ENCODE assay signal across 8 cellular contexts in genomic region chr6:161694995-161695394, GRCh38.
A peak's percentile ranks its signal among the peaks of the same experiment; 100 is the strongest.
DNase-seq lines count a peak whose midpoint lies in the region; FAIRE-seq and TF ChIP-seq lines count a peak whose summit lies in the region.

No MANE protein-coding gene starts in this region.

- no peak overlapping the region for H2AK5ac ChIP-seq in H1 (ENCODE audit: low read depth, low read length)

- H3K27me3 ChIP-seq in MM.1S (replicated peaks; ENCODE audit: insufficient read depth, low read length), result no peaks in the 10 kb centered on the region
- no peaks in the 10 kb centered on the region for H3K27me3 ChIP-seq in H1 (replicated peaks in 1 of 4; ENCODE audit: control insufficient read depth in 3 of 4, extremely low read depth in 1 of 4, insufficient read depth in 3 of 4, low read length in 3 of 4)
- H3K27me3 ChIP-seq in smooth muscle cell (ENCODE audit: low read depth), result no peaks in the 10 kb centered on the region

- H3K4me3 ChIP-seq in MM.1S (ENCODE audit: low read length) (no peak overlapping the region), H1 (ENCODE audit: extremely low read depth in 1 of 4, insufficient read depth in 2 of 4, low read depth in 3 of 4, low read length in 4 of 4) (no peak overlapping the region), smooth muscle cell (no peak overlapping the region)

- no peak overlapping the region for H2BK5ac ChIP-seq in H1 (ENCODE audit: low read depth, low read length)

- H3K4me1 ChIP-seq in MM.1S (ENCODE audit: low read length), result no peaks in the 10 kb centered on the region
- H3K4me1 ChIP-seq in H1 (replicated peaks in 1 of 4; ENCODE audit: control insufficient read depth in 3 of 4, insufficient read depth in 4 of 4, low read length in 3 of 4), result no peaks in the 10 kb centered on the region
- no peaks in the 10 kb centered on the region for H3K4me1 ChIP-seq in smooth muscle cell (ENCODE audit: low read depth)

- CTCF ChIA-PET in H1 (lab: Charles Lee; ENCODE audit: partially characterized antibody), result interaction anchor here (0.6 to 3.5 kb wide), 28 partner anchors 9 to 282 kb away, joined by 3 to 23 read pairs (median 4); no protein-coding TSS in a partner anchor

- H3K4me2 ChIP-seq in MM.1S (ENCODE audit: low read depth, low read length) (no peak overlapping the region), H1 (ENCODE audit: insufficient read depth in 1 of 2, low read depth in 2 of 2, low read length in 2 of 2) (no peak overlapping the region), smooth muscle cell (no peak overlapping the region)

- H3K18ac ChIP-seq in H1 (ENCODE audit: extremely low read depth, low read length), result no peak overlapping the region

- H3F3A ChIP-seq in MM.1S (ENCODE audit: insufficient read depth, low read length) (no peaks in the 10 kb centered on the region), smooth muscle cell (ENCODE audit: low read depth) (no peaks in the 10 kb centered on the region)

- no peak overlapping the region for H2AFZ ChIP-seq in MM.1S (ENCODE audit: low read length)
- no peak overlapping the region for H2AFZ ChIP-seq in H1 (ENCODE audit: low read length)
- H2AFZ ChIP-seq in smooth muscle cell (ENCODE audit: low read depth), result no peak overlapping the region

- no peak overlapping the region for H2BK20ac ChIP-seq in H1 (ENCODE audit: low read length)

- FAIRE-seq in H1 (lab: Jason Lieb, UNC), result peak; percentile 84
- no peak for FAIRE-seq in GM19239 (lab: Jason Lieb, UNC)

- H3K36me3 ChIP-seq in MM.1S (replicated peaks; ENCODE audit: insufficient read depth, low read length) (no peaks in the 10 kb centered on the region), H1 (ENCODE audit: control insufficient read depth in 2 of 4, insufficient read depth in 4 of 4, low read length in 3 of 4) (no peaks in the 10 kb centered on the region), smooth muscle cell (ENCODE audit: low read depth) (no peaks in the 10 kb centered on the region)

- H3K79me2 ChIP-seq in MM.1S (ENCODE audit: low read length), result no peaks in the 10 kb centered on the region
- H3K79me2 ChIP-seq in H1 (ENCODE audit: control insufficient read depth in 1 of 2, insufficient read depth in 2 of 2, low read length in 2 of 2), result no peaks in the 10 kb centered on the region
- H3K79me2 ChIP-seq in smooth muscle cell (ENCODE audit: low read depth), result no peaks in the 10 kb centered on the region

- no peaks in the 10 kb centered on the region for H3K79me1 ChIP-seq in H1 (ENCODE audit: low read depth, low read length)

- no peak for TF ChIP-seq POLR2A in H1 (IDR thresholded peaks at IDR 0.05; ENCODE audit: control extremely low read depth in 1 of 2, low read depth in 2 of 2, low read length in 2 of 2)

- H3K23me2 ChIP-seq in H1 (ENCODE audit: low read depth, low read length), result peaks cover 3% of the 10 kb centered on the region; the same call in 1 of the 2 replicates

- H3K27ac ChIP-seq in MM.1S (ENCODE audit: low read length) (no peak overlapping the region), H1 (ENCODE audit: low read depth, low read length) (no peak overlapping the region), smooth muscle cell (ENCODE audit: low read depth) (no peak overlapping the region)

- H2BK15ac ChIP-seq in H1 (ENCODE audit: low read length), result no peak overlapping the region

- TF ChIP-seq RAD21 in H1 (IDR thresholded peaks at IDR 0.05 in 1 of 2, conservative IDR thresholded peaks at IDR 0.05 in 1 of 2; ENCODE audit: low read depth in 2 of 2, low read length in 2 of 2), result peak; percentile 79 to 83

- no peaks in the 10 kb centered on the region for H3K9me2 ChIP-seq in MM.1S (replicated peaks; ENCODE audit: insufficient read depth, low read length)

- POLR2A ChIA-PET in H1 (lab: Charles Lee; ENCODE audit: partially characterized antibody), result no interaction called here

- 70% methylated on average over 3 of the region's 3 CpGs; no CpG with 5 or more reads in 1 of the 2 experiments for WGBS in H1 (ENCODE audit: extremely low coverage in 1 of 2, insufficient coverage in 1 of 2, insufficient read length in 1 of 2, insufficient replicate concordance in 2 of 2, low coverage in 1 of 2, low lambda C conversion rate in 2 of 2, missing lambda C conversion rate in 1 of 2), 2 experiments
- WGBS in smooth muscle cell (ENCODE audit: low lambda C conversion rate), result 49% methylated on average over 3 of the region's 3 CpGs

- DNase-seq in NCI-H748 (lab: John Stamatoyannopoulos, UW; ENCODE audit: unreplicated experiment) (peak; percentile 28), NCI-H748 treated with DMSO at 0.1 percent for 48 hours (lab: John Stamatoyannopoulos, UW) (no peak), MM.1S (peak; percentile 25), H1 (ENCODE audit: low read depth in 1 of 2, low spot score in 2 of 2) (no peak), smooth muscle cell (lab: John Stamatoyannopoulos, UW; ENCODE audit: unreplicated experiment) (no peak), NCI-H2029 (lab: John Stamatoyannopoulos, UW) (no peak), GM19239 (ENCODE audit: insufficient read length, low spot score) (no peak), cortex of kidney (lab: John Stamatoyannopoulos, UW) (no peak)

- no peak overlapping the region for H3K56ac ChIP-seq in H1 (replicated peaks; ENCODE audit: insufficient read length, low read depth, low read length)

- H3K4ac ChIP-seq in H1 (replicated peaks; ENCODE audit: insufficient read length, low read depth, low read length), result no peak overlapping the region

- peak; percentile 43 for TF ChIP-seq CTCF in MM.1S (IDR thresholded peaks at IDR 0.05; ENCODE audit: low read length)
- peak in 2 of 3 experiments; percentile 62 to 63; a peak in 3 of 4 replicates for TF ChIP-seq CTCF in H1 (IDR thresholded peaks at IDR 0.05; ENCODE audit: control extremely low read depth in 1 of 3, insufficient read depth in 1 of 3, low read depth in 1 of 3, low read length in 3 of 3)
- peak; percentile 52 for TF ChIP-seq CTCF in smooth muscle cell (IDR thresholded peaks at IDR 0.05; ENCODE audit: borderline replicate concordance, insufficient read depth, poor library complexity, severe bottlenecking)

- H4K5ac ChIP-seq in H1 (ENCODE audit: insufficient read length, low read depth, low read length), result no peak overlapping the region

- no peak overlapping the region for H2BK12ac ChIP-seq in H1 (ENCODE audit: low read depth, low read length)

- no peak overlapping the region for H4K8ac ChIP-seq in H1 (ENCODE audit: extremely low read depth, insufficient read depth, low read length)

- no peak overlapping the region for H3K14ac ChIP-seq in H1 (ENCODE audit: insufficient read length)

- no peak overlapping the region for H4K91ac ChIP-seq in H1 (replicated peaks; ENCODE audit: insufficient read length, low read length)

- H2BK120ac ChIP-seq in H1 (replicated peaks; ENCODE audit: low read depth, low read length), result no peak overlapping the region

- no peak overlapping the region for H3K9ac ChIP-seq in MM.1S (ENCODE audit: low read length)
- H3K9ac ChIP-seq in H1 (replicated peaks in 1 of 4; ENCODE audit: extremely low read depth in 1 of 4, low read depth in 3 of 4, low read length in 3 of 4), result no peak overlapping the region
- no peak overlapping the region for H3K9ac ChIP-seq in smooth muscle cell (ENCODE audit: low read depth)

- H3K9me3 ChIP-seq in MM.1S (replicated peaks; ENCODE audit: insufficient read depth, low read length) (no peaks in the 10 kb centered on the region), H1 (ENCODE audit: insufficient read depth in 2 of 2, low read depth in 1 of 2, low read length in 1 of 2) (no peaks in the 10 kb centered on the region), smooth muscle cell (replicated peaks; ENCODE audit: low read depth) (no peaks in the 10 kb centered on the region)

- H4K20me1 ChIP-seq in MM.1S (ENCODE audit: insufficient read depth, low read length) (no peaks in the 10 kb centered on the region), H1 (replicated peaks in 1 of 2; ENCODE audit: control insufficient read depth in 1 of 2, insufficient read depth in 2 of 2, low read length in 2 of 2) (no peaks in the 10 kb centered on the region), smooth muscle cell (ENCODE audit: low read depth) (no peaks in the 10 kb centered on the region)

- no peak for TF ChIP-seq EP300 in H1 (IDR thresholded peaks at IDR 0.05; ENCODE audit: borderline replicate concordance in 1 of 2, low read depth in 2 of 2, low read length in 2 of 2)

- no peak overlapping the region for H3K23ac ChIP-seq in H1 (ENCODE audit: insufficient read length)

TF ChIP-seq in H1, 55 proteins besides CTCF, POLR2A, EP300 and RAD21:
- TF ChIP-seq JUN (IDR thresholded peaks at IDR 0.05; ENCODE audit: low read depth, low read length), result no peak
- TF ChIP-seq BRCA1 (IDR thresholded peaks at IDR 0.05; ENCODE audit: low read depth, low read length), result no peak
- no peak for TF ChIP-seq JUND (IDR thresholded peaks at IDR 0.05; ENCODE audit: low read length)
- TF ChIP-seq GABPA (IDR thresholded peaks at IDR 0.05; ENCODE audit: borderline replicate concordance, insufficient read depth, low read length), result no peak
- no peak for TF ChIP-seq CBX8 (IDR thresholded peaks at IDR 0.05; ENCODE audit: borderline replicate concordance, low read depth, low read length)
- no peak for TF ChIP-seq EZH2 (IDR thresholded peaks at IDR 0.05; ENCODE audit: low read depth, low read length, severe bottlenecking)
- TF ChIP-seq CREB1 (IDR thresholded peaks at IDR 0.05), result no peak
- no peak for TF ChIP-seq SP2 (IDR thresholded peaks at IDR 0.05; ENCODE audit: low read length)

Comparison
In these comparisons a context has a peak if more than half of its experiments do, and no peak if none do; other contexts are left out.
1. DNase-seq: peak in NCI-H748 (single experiment) and MM.1S (single experiment); none in NCI-H748 treated with DMSO at 0.1 percent for 48 hours (single experiment), H1 (0 of 2), smooth muscle cell (single experiment), NCI-H2029 (single experiment), GM19239 (single experiment) and cortex of kidney (single experiment).
2. Peak in every context shown above with its lines, with median percentiles within 50 percentile points of each other: CTCF ChIP-seq.